9 cellular contexts compared by ENCODE assay signal in the genomic region with DNA sequence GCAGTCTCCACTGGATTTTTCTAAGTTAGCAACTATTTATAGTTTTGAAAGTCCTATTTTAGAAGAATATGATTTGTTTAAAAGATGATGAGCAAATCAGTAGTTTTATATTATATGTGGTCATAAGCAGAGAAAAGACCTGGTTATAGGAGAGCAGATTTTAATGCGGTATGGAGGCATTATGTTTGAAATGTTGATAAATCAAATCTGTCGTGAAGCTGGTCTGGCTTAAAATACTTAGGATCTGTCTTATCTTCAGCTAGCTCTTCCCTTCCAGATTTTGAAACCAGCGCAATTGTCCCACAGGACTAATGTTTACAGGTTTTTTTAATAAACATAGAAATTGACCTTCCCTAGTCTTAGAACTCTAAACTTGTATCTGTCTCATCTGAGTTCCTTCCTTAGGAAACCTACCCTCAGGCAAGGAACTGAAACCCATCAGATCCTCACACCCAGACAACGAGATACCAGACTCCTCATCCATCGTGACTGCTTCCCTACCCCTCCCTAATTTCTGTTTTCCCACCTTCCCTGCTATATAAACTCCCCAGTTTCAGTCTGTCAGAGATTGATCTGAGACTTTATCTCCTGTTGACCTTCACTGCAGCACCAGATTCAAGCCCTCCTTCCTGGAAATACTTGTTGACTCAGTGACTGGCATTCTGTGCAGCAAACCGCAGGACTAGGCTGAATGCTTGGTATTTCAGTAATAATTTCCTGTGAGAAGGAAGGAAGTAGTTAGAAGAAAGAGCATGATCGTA. TPM values are rescaled to one million over a fixed set of nuclear protein-coding genes. Genes with fewer than 3 reads are reported as not detected.
DNase-seq lines count a peak whose midpoint lies in the region; ATAC-seq and TF ChIP-seq lines count a peak whose summit lies in the region.
"Had no signal": no experiment of that assay in that cellular context is flagged by ENCODE, and none has a peak within 500 bp of the region (broad histone marks: within the 10 kb centered on the region; RNA-seq: fewer than 3 reads in every experiment).

No MANE protein-coding gene starts in this region.

- peaks cover 0 to 6% (median 3%) of the 10 kb centered on the region in 3 experiments; a peak in 4 of 7 replicates for H3K36me3 Mint-ChIP-seq in H9 (ENCODE audit: insufficient read depth in 1 of 3, low read depth in 3 of 3)
- no peaks in the 10 kb centered on the region for H3K36me3 Mint-ChIP-seq in activated CD4-positive, alpha-beta memory T cell treated with anti-CD3 and anti-CD28 coated beads for 36 hours

- H2BK120ac ChIP-seq in H9 (ENCODE audit: low read depth, low read length, poor library complexity, severe bottlenecking): no peak overlapping the region

- no peaks in the 10 kb centered on the region; the same call in 1 of the 2 replicates for H3K27me3 Mint-ChIP-seq in H9 (ENCODE audit: low read depth)
- H3K27me3 Mint-ChIP-seq in activated CD4-positive, alpha-beta memory T cell treated with anti-CD3 and anti-CD28 coated beads for 36 hours: no peaks in the 10 kb centered on the region

- H3K4me2 ChIP-seq in H9 (ENCODE audit: insufficient read depth, insufficient read length, low read length): no peak overlapping the region

- no peaks in the 10 kb centered on the region for H4K20me1 ChIP-seq in H9 (ENCODE audit: control insufficient read depth, insufficient read depth, insufficient read length)

- H3K9me3 ChIP-seq in H9 (ENCODE audit: control insufficient read depth, low read depth, low read length) (no peaks in the 10 kb centered on the region), colonic mucosa (no peaks in the 10 kb centered on the region)

- CTCF ChIA-PET in activated CD4-positive, alpha-beta memory T cell treated with anti-CD3 and anti-CD28 coated beads for 36 hours (lab: Charles Lee): interaction anchor here (0.6 to 1.9 kb wide), 2 partner anchors 30 to 85 kb away, joined by 4 to 5 read pairs; no protein-coding TSS in a partner anchor

- DNase-seq in AG08396 (ENCODE audit: low spot score) (peak; percentile 49), H9 (no peak), left kidney (ENCODE audit: low read depth, low spot score) (peak; percentile 15), colonic mucosa (no peak), substantia nigra (lab: John Stamatoyannopoulos, UW) (no peak)
- DNase-seq in activated CD4-positive, alpha-beta memory T cell treated with anti-CD3 and anti-CD28 coated beads for 36 hours: peak; percentile 41

- no peaks in the 10 kb centered on the region for H3K79me2 ChIP-seq in H9 (ENCODE audit: insufficient read depth, low read length)

- H4K8ac ChIP-seq in H9 (replicated peaks; ENCODE audit: insufficient read length, low read depth, low read length): no peak overlapping the region

- TF ChIP-seq CTCF in H9 (conservative IDR thresholded peaks at IDR 0.05): no peak
- TF ChIP-seq CTCF in colonic mucosa (IDR thresholded peaks at IDR 0.05): no peak

- ATAC-seq in HG03571 (IDR thresholded peaks at IDR 0.05; ENCODE audit: unreplicated experiment) (no peak), HG03280 (IDR thresholded peaks at IDR 0.05; ENCODE audit: unreplicated experiment) (no peak)

- H3K27ac Mint-ChIP-seq in H9: peak overlapping the region in 2 of 3 experiments; percentile 0 to 22; a peak in 3 of 7 replicates
- H3K27ac Mint-ChIP-seq in activated CD4-positive, alpha-beta memory T cell treated with anti-CD3 and anti-CD28 coated beads for 36 hours: peak overlapping the region; percentile 31

- no peak overlapping the region for H2BK12ac ChIP-seq in H9 (ENCODE audit: insufficient read length, low read depth, low read length)

- H4K5ac ChIP-seq in H9 (ENCODE audit: insufficient read length, low read depth, low read length): no peak overlapping the region

- no peak overlapping the region for H2AFZ ChIP-seq in H9 (ENCODE audit: low read length)

- no peak overlapping the region for H2BK5ac ChIP-seq in H9 (ENCODE audit: insufficient read length, low read length)

- H3T11ph ChIP-seq in H9 (ENCODE audit: low read length): no peak overlapping the region

- H3K27ac ChIP-seq in H9 (ENCODE audit: insufficient read length, low read depth, low read length) (no peak overlapping the region), colonic mucosa (no peak overlapping the region), substantia nigra (ENCODE audit: low read depth, low read length, poor library complexity, severe bottlenecking) (no peak overlapping the region)

- no CpG with 5 or more reads among the region's 7 CpGs for WGBS in H9 (ENCODE audit: extremely low coverage, insufficient read length, low lambda C conversion rate)

- peaks cover 6% of the 10 kb centered on the region; the same call in 1 of the 2 replicates for H3K4me1 ChIP-seq in H9 (ENCODE audit: insufficient read depth, low read length)
- no peaks in the 10 kb centered on the region for H3K4me1 ChIP-seq in colonic mucosa

- H3K18ac ChIP-seq in H9 (ENCODE audit: insufficient read length, low read depth, low read length): no peak overlapping the region

- no peak overlapping the region for H2AK5ac ChIP-seq in H9 (ENCODE audit: insufficient read length, low read length)

- no peak overlapping the region for H3K4me3 Mint-ChIP-seq in H9
- H3K4me3 Mint-ChIP-seq in activated CD4-positive, alpha-beta memory T cell treated with anti-CD3 and anti-CD28 coated beads for 36 hours: no peak overlapping the region

- H3K27me3 ChIP-seq in H9 (ENCODE audit: insufficient read depth, low read length) (no peaks in the 10 kb centered on the region), colonic mucosa (no peaks in the 10 kb centered on the region)

- H3K9me3 Mint-ChIP-seq in H9: peaks cover 0 to 2% of the 10 kb centered on the region in 2 experiments; a peak in 1 of 5 replicates
- H3K9me3 Mint-ChIP-seq in activated CD4-positive, alpha-beta memory T cell treated with anti-CD3 and anti-CD28 coated beads for 36 hours: no peaks in the 10 kb centered on the region

- H3K36me3 ChIP-seq in colonic mucosa: no peaks in the 10 kb centered on the region

- H3K56ac ChIP-seq in H9 (ENCODE audit: insufficient read length, low read depth, low read length): no peak overlapping the region

- no peak overlapping the region for H3K23ac ChIP-seq in H9 (ENCODE audit: insufficient read length, low read depth, low read length)

- H3K4ac ChIP-seq in H9 (ENCODE audit: low read depth, low read length): no peak overlapping the region

- H4K91ac ChIP-seq in H9 (ENCODE audit: insufficient read length, low read depth, low read length): no peak overlapping the region

- no peaks in the 10 kb centered on the region for H3K23me2 ChIP-seq in H9 (ENCODE audit: insufficient read length, low read depth, low read length, poor library complexity, severe bottlenecking)

- intact Hi-C loops in activated CD4-positive, alpha-beta memory T cell treated with anti-CD3 and anti-CD28 coated beads for 36 hours (cut with micrococcal nuclease): no loop called here
- intact Hi-C loops in colonic mucosa (cut with DNase I): no loop called here

- H3K9ac ChIP-seq in H9 (ENCODE audit: extremely low read depth, insufficient read length, low read length) (no peak overlapping the region), colonic mucosa (ENCODE audit: low read depth in 2 of 2, low read length in 2 of 2) (peak overlapping the region in 1 of 2 donors; percentile 49)

- H3K4me1 Mint-ChIP-seq in H9: peaks cover 28 to 33% of the 10 kb centered on the region in 2 experiments
- H3K4me1 Mint-ChIP-seq in activated CD4-positive, alpha-beta memory T cell treated with anti-CD3 and anti-CD28 coated beads for 36 hours (ENCODE audit: low read depth): peaks cover 12% of the 10 kb centered on the region

- no peak overlapping the region for H3K14ac ChIP-seq in H9 (ENCODE audit: insufficient read depth, low read length)

- no peaks in the 10 kb centered on the region for H3K79me1 ChIP-seq in H9 (ENCODE audit: insufficient read depth, low read depth, low read length, poor library complexity, severe bottlenecking)

- H2BK15ac ChIP-seq in H9 (ENCODE audit: low read depth, low read length): no peak overlapping the region

- no peak overlapping the region for H2BK20ac ChIP-seq in H9 (ENCODE audit: low read depth, low read length, poor library complexity, severe bottlenecking)

- POLR2A ChIA-PET in activated CD4-positive, alpha-beta memory T cell treated with anti-CD3 and anti-CD28 coated beads for 36 hours (lab: Charles Lee): no interaction called here

- no peak overlapping the region for H3K4me3 ChIP-seq in colonic mucosa

RNA-seq across cellular contexts. Expression of a gene that starts 37.8 kb away (rescaled TPM):
- total RNA-seq in H9 (2021) (not detected in 2 replicates), colonic mucosa (not detected)
- not detected for total RNA-seq in activated CD4-positive, alpha-beta memory T cell treated with anti-CD3 and anti-CD28 coated beads for 36 hours
- total RNA-seq: skeletal muscle tissue had no signal

RNA-seq across cellular contexts. Expression of a gene that starts 47.8 kb away (rescaled TPM):
- total RNA-seq in H9 (2021) (0.94 and 1.5 TPM in 2 replicates), colonic mucosa (100 to 1,000 TPM; 251 to 510 TPM)
- total RNA-seq in activated CD4-positive, alpha-beta memory T cell treated with anti-CD3 and anti-CD28 coated beads for 36 hours: 1 to 10 TPM; 5.4 to 5.8 TPM

RNA-seq across cellular contexts. Expression of a gene that starts 53.3 kb away (rescaled TPM):
- 5.7 and 6.3 TPM in 2 replicates for total RNA-seq in H9 (2021)
- total RNA-seq in activated CD4-positive, alpha-beta memory T cell treated with anti-CD3 and anti-CD28 coated beads for 36 hours: 10 to 100 TPM; 31.6 to 31.8 TPM
- total RNA-seq in colonic mucosa: 10 to 100 TPM in 1 of 2 donors, 1 to 10 TPM in 1; 9.6 to 16.0 TPM

Comparison
In these comparisons a context has a peak if more than half of its experiments do, and no peak if none do; other contexts are left out.
1. DNase-seq: peak in AG08396 (single experiment), activated CD4-positive, alpha-beta memory T cell treated with anti-CD3 and anti-CD28 coated beads for 36 hours (single experiment) and left kidney (single experiment); none in H9 (single experiment), colonic mucosa (single experiment) and substantia nigra (0 of 49).
2. RNA of a gene that starts 47.8 kb away (total RNA-seq): 251 to 510 TPM in colonic mucosa; 5.4 to 5.8 TPM in activated CD4-positive, alpha-beta memory T cell treated with anti-CD3 and anti-CD28 coated beads for 36 hours and 0.94 to 1.5 TPM in H9; every median in the first group is over 10 times any median in the second.